8 cellular contexts compared by ENCODE assay signal in genomic region chr22:22207845-22208564, GRCh38. TPM values are rescaled to one million over a fixed set of nuclear protein-coding genes. Genes with fewer than 3 reads are reported as not detected.
DNase-seq lines count a peak whose midpoint lies in the region; ATAC-seq and TF ChIP-seq lines count a peak whose summit lies in the region.

No MANE protein-coding gene starts in this region.

- peak overlapping the region; percentile 38 for H3K9ac ChIP-seq in MM.1S (ENCODE audit: low read length)
- peak overlapping the region; percentile 50 for H3K9ac ChIP-seq in SU-DHL-6 (ENCODE audit: low read length)

- ATAC-seq in activated naive CD8-positive, alpha-beta T cell treated with anti-CD3 and anti-CD28 coated beads, Interleukin-2, amount 10 ng/mL, durations not matched to agents 7 days and 5 days (ENCODE audit: low read depth) = peak; percentile 84

- POLR2A ChIA-PET in activated naive CD8-positive, alpha-beta T cell treated with anti-CD3 and anti-CD28 coated beads, Interleukin-2, amount 10 ng/mL, durations not matched to agents 7 days and 5 days (lab: Charles Lee) = interaction anchor here (1.2 to 1.4 kb wide), 2 partner anchors 31 to 41 kb away, joined by 3 to 7 read pairs; no protein-coding TSS in a partner anchor

- H3K9me2 ChIP-seq in MM.1S (replicated peaks; ENCODE audit: insufficient read depth, low read length) = no peaks in the 10 kb centered on the region
- no peaks in the 10 kb centered on the region for H3K9me2 ChIP-seq in SU-DHL-6 (replicated peaks; ENCODE audit: insufficient read depth, low read length)
- no peaks in the 10 kb centered on the region for H3K9me2 ChIP-seq in hepatocyte (replicated peaks; ENCODE audit: insufficient read depth)

- WGBS in hepatocyte (ENCODE audit: low lambda C conversion rate, missing lambda C conversion rate) = 24% methylated on average over 6 of the region's 6 CpGs

- TF ChIP-seq CTCF in GM12865 (IDR thresholded peaks at IDR 0.05; ENCODE audit: insufficient read depth, low read depth, low read length, missing control alignments) = peak; percentile 90
- peak; percentile 81 for TF ChIP-seq CTCF in MM.1S (IDR thresholded peaks at IDR 0.05; ENCODE audit: low read length)
- peak; percentile 46 for TF ChIP-seq CTCF in SU-DHL-6 (IDR thresholded peaks at IDR 0.05; ENCODE audit: insufficient read depth, low read length, poor library complexity, severe bottlenecking)
- TF ChIP-seq CTCF in hepatocyte (IDR thresholded peaks at IDR 0.05; ENCODE audit: poor library complexity) = peak; percentile 61

- H3K27me3 ChIP-seq in MM.1S (replicated peaks; ENCODE audit: insufficient read depth, low read length) (no peaks in the 10 kb centered on the region), SU-DHL-6 (ENCODE audit: low read length) (no peaks in the 10 kb centered on the region), hepatocyte (peaks cover 23% of the 10 kb centered on the region)

- H3K36me3 ChIP-seq in MM.1S (replicated peaks; ENCODE audit: insufficient read depth, low read length) = no peaks in the 10 kb centered on the region
- no peaks in the 10 kb centered on the region for H3K36me3 ChIP-seq in SU-DHL-6 (ENCODE audit: low read length)
- H3K36me3 ChIP-seq in hepatocyte (replicated peaks; ENCODE audit: insufficient read depth, low read depth) = no peaks in the 10 kb centered on the region

- H3K27ac ChIP-seq in MM.1S (ENCODE audit: low read length) (peak overlapping the region; percentile 18; the same call in 1 of the 2 replicates), SU-DHL-6 (ENCODE audit: low read depth, low read length) (peak overlapping the region; percentile 83), hepatocyte (no peak overlapping the region)

- no peaks in the 10 kb centered on the region for H3K9me3 Mint-ChIP-seq in activated naive CD8-positive, alpha-beta T cell treated with anti-CD3 and anti-CD28 coated beads, Interleukin-2, amount 10 ng/mL, durations not matched to agents 7 days and 5 days

- H3K4me1 ChIP-seq in MM.1S (ENCODE audit: low read length) (peaks cover 43% of the 10 kb centered on the region), hepatocyte (ENCODE audit: insufficient read depth) (no peaks in the 10 kb centered on the region)

- H3K4me3 ChIP-seq in GM12865 (ENCODE audit: low read depth, low read length) (no peak overlapping the region), MM.1S (ENCODE audit: low read length) (peak overlapping the region; percentile 7; the same call in 1 of the 2 replicates), SU-DHL-6 (ENCODE audit: insufficient read depth, low read length, poor library complexity, severe bottlenecking) (peak overlapping the region; percentile 15), hepatocyte (no peak overlapping the region)

- peak overlapping the region; percentile 48 for H3K4me2 ChIP-seq in MM.1S (ENCODE audit: low read depth, low read length)
- peak overlapping the region; percentile 58 for H3K4me2 ChIP-seq in SU-DHL-6 (ENCODE audit: low read depth, low read length, poor library complexity, severe bottlenecking)
- H3K4me2 ChIP-seq in hepatocyte = no peak overlapping the region

- peak overlapping the region; percentile 69 for H3K4me3 Mint-ChIP-seq in activated naive CD8-positive, alpha-beta T cell treated with anti-CD3 and anti-CD28 coated beads, Interleukin-2, amount 10 ng/mL, durations not matched to agents 7 days and 5 days

- H3F3A ChIP-seq in MM.1S (ENCODE audit: insufficient read depth, low read length) = no peaks in the 10 kb centered on the region
- H3F3A ChIP-seq in SU-DHL-6 (ENCODE audit: insufficient read depth) = peaks cover 7% of the 10 kb centered on the region; the same call in 1 of the 2 replicates

- H2AFZ ChIP-seq in MM.1S (ENCODE audit: low read length) (peak overlapping the region; percentile 84), SU-DHL-6 (ENCODE audit: low read depth, low read length, severe bottlenecking) (no peak overlapping the region), hepatocyte (no peak overlapping the region)

- H3K79me2 ChIP-seq in MM.1S (ENCODE audit: low read length) (no peaks in the 10 kb centered on the region), SU-DHL-6 (ENCODE audit: insufficient read depth, low read length) (no peaks in the 10 kb centered on the region), hepatocyte (no peaks in the 10 kb centered on the region)

- peak overlapping the region; percentile 70 for H3K27ac Mint-ChIP-seq in activated naive CD8-positive, alpha-beta T cell treated with anti-CD3 and anti-CD28 coated beads, Interleukin-2, amount 10 ng/mL, durations not matched to agents 7 days and 5 days

- H4K20me1 ChIP-seq in MM.1S (ENCODE audit: insufficient read depth, low read length) (no peaks in the 10 kb centered on the region), SU-DHL-6 (ENCODE audit: low read depth, low read length) (no peaks in the 10 kb centered on the region), hepatocyte (ENCODE audit: insufficient read depth, poor library complexity, severe bottlenecking) (no peaks in the 10 kb centered on the region)

- no peaks in the 10 kb centered on the region for H3K9me3 ChIP-seq in MM.1S (replicated peaks; ENCODE audit: insufficient read depth, low read length)
- no peaks in the 10 kb centered on the region for H3K9me3 ChIP-seq in SU-DHL-6 (ENCODE audit: insufficient read depth, low read length)
- no peaks in the 10 kb centered on the region for H3K9me3 ChIP-seq in hepatocyte (ENCODE audit: low read depth)

- DNase-seq in GM12865 (ENCODE audit: low read depth) (peak; percentile 95), HCEC 1CT (peak; percentile 51), MM.1S (peak; percentile 89), hepatocyte (ENCODE audit: low spot score) (peak; percentile 89), cerebellar nuclear complex (lab: John Stamatoyannopoulos, UW) (no peak)
- peak; percentile 90 for DNase-seq in activated naive CD8-positive, alpha-beta T cell treated with anti-CD3 and anti-CD28 coated beads, Interleukin-2, amount 10 ng/mL, durations not matched to agents 7 days and 5 days
- DNase-seq in stimulated activated CD4-positive, alpha-beta T cell treated with anti-CD3 and anti-CD28 coated beads, Interleukin-15, amount 100 ng/mL, for 48 hours (ENCODE audit: low read depth in 2 of 2) = peak; percentile 71 to 85

- peaks cover 2% of the 10 kb centered on the region for H3K27me3 Mint-ChIP-seq in activated naive CD8-positive, alpha-beta T cell treated with anti-CD3 and anti-CD28 coated beads, Interleukin-2, amount 10 ng/mL, durations not matched to agents 7 days and 5 days

- no peaks in the 10 kb centered on the region for H3K36me3 Mint-ChIP-seq in activated naive CD8-positive, alpha-beta T cell treated with anti-CD3 and anti-CD28 coated beads, Interleukin-2, amount 10 ng/mL, durations not matched to agents 7 days and 5 days

- H3K4me1 Mint-ChIP-seq in activated naive CD8-positive, alpha-beta T cell treated with anti-CD3 and anti-CD28 coated beads, Interleukin-2, amount 10 ng/mL, durations not matched to agents 7 days and 5 days = peaks cover 32% of the 10 kb centered on the region

RNA-seq across cellular contexts. Expression of gene VPREB1, which starts 36.6 kb away (rescaled TPM):
- total RNA-seq in activated naive CD8-positive, alpha-beta T cell treated with anti-CD3 and anti-CD28 coated beads, Interleukin-2, amount 10 ng/mL, durations not matched to agents 7 days and 5 days = not detected
- not detected in 2 replicates for total RNA-seq in hepatocyte
- polyA plus RNA-seq in hepatocyte = not detected in 2 replicates

Comparison
In these comparisons a context has a peak if more than half of its experiments do, and no peak if none do; other contexts are left out.
1. DNase-seq: peak in GM12865 (single experiment), HCEC 1CT (single experiment), MM.1S (single experiment), activated naive CD8-positive, alpha-beta T cell treated with anti-CD3 and anti-CD28 coated beads, Interleukin-2, amount 10 ng/mL, durations not matched to agents 7 days and 5 days (single experiment), hepatocyte (single experiment) and stimulated activated CD4-positive, alpha-beta T cell treated with anti-CD3 and anti-CD28 coated beads, Interleukin-15, amount 100 ng/mL, for 48 hours (2 of 2); none in cerebellar nuclear complex (0 of 2).
2. H3K4me3 ChIP-seq: peak in MM.1S (single experiment) and SU-DHL-6 (single experiment); none in GM12865 (single experiment) and hepatocyte (single experiment).
3. Peak in every context shown above with its lines, with median percentiles within 50 percentile points of each other: CTCF ChIP-seq.